8 cellular contexts compared by ENCODE assay signal in the genomic region with DNA sequence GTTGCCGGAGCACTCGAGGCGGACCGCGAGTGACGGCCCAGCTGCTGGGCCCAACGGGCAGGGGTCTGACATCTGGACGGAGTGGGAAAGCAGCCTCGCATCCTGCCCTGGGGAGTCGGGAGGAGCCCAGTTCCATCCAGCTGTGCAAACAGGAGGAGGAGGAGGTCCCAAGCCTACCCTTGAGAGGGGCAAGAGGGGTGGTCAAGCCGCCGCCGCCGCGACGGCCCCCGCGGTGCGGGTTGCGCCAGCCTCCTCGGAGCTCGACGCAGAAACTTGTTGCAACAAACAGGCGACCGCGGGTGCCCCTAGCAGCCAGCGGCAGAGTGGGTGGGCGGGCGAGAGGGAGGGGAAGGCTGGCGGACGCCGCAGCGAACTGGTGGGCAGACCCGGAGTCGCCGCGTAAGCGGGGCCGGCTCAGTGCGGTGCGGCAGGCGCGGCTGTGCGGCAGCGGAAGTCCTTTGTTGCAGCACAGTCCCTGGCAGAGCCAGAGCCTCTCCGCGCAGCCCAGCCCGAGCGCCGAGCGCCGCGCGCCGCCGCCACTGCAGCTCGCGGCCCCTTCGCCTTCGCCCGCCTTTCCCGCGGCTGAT. TPM values are rescaled to one million over a fixed set of nuclear protein-coding genes. Genes with fewer than 3 reads are reported as not detected.
DNase-seq lines count a peak whose midpoint lies in the region; ATAC-seq and TF ChIP-seq lines count a peak whose summit lies in the region.

A gene with protein sequence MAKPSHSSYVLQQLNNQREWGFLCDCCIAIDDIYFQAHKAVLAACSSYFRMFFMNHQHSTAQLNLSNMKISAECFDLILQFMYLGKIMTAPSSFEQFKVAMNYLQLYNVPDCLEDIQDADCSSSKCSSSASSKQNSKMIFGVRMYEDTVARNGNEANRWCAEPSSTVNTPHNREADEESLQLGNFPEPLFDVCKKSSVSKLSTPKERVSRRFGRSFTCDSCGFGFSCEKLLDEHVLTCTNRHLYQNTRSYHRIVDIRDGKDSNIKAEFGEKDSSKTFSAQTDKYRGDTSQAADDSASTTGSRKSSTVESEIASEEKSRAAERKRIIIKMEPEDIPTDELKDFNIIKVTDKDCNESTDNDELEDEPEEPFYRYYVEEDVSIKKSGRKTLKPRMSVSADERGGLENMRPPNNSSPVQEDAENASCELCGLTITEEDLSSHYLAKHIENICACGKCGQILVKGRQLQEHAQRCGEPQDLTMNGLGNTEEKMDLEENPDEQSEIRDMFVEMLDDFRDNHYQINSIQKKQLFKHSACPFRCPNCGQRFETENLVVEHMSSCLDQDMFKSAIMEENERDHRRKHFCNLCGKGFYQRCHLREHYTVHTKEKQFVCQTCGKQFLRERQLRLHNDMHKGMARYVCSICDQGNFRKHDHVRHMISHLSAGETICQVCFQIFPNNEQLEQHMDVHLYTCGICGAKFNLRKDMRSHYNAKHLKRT (plus strand): TSS at position 461 of the 587 bp plus-strand sequence. CDS start 16,735 bp downstream, outside the sequence.

- CTCF ChIA-PET in WTC11 (lab: Charles Lee), result interaction anchor here (0.6 to 1.8 kb wide), 3 partner anchors 18 to 132 kb away, joined by 3 to 6 read pairs (median 3); a partner anchor contains a TSS
- CTCF ChIA-PET in mammary epithelial cell (lab: Charles Lee; ENCODE audit: low non-redundant PET), result interaction anchor here (0.7 kb wide), 1 partner anchor 35 kb away, joined by 3 read pairs; no protein-coding TSS in a partner anchor

- DNase-seq in GM13977 (ENCODE audit: low spot score), result peak; percentile 78
- DNase-seq in NCI-H2227 (lab: John Stamatoyannopoulos, UW; ENCODE audit: unreplicated experiment), result peak; percentile 88
- DNase-seq in WTC11 (ENCODE audit: low spot score), result peak; percentile 87
- peak; percentile 83 for DNase-seq in mammary epithelial cell
- DNase-seq in immature natural killer cell, result peak; percentile 91 to 95 (median 93)
- peak; percentile 83 for DNase-seq in smooth muscle cell (lab: John Stamatoyannopoulos, UW; ENCODE audit: unreplicated experiment)
- DNase-seq in cortex of kidney (lab: John Stamatoyannopoulos, UW), result no peak

- H3K27me3 ChIP-seq in mammary epithelial cell (ENCODE audit: insufficient read depth, low read length) (no peaks in the 10 kb centered on the region), smooth muscle cell (ENCODE audit: low read depth) (no peaks in the 10 kb centered on the region)

- H4K20me1 ChIP-seq in mammary epithelial cell (ENCODE audit: insufficient read depth, low read length), result peaks cover 2% of the 10 kb centered on the region
- peaks cover 42% of the 10 kb centered on the region for H4K20me1 ChIP-seq in smooth muscle cell (ENCODE audit: low read depth)

- no CpG with 5 or more reads among the region's 63 CpGs for WGBS in mammary epithelial cell (ENCODE audit: low coverage, missing lambda C conversion rate)
- under 1% methylated on average over 46 of the region's 63 CpGs for WGBS in smooth muscle cell (ENCODE audit: low lambda C conversion rate)

- H3K4me1 Mint-ChIP-seq in WTC11 (peaks cover 57% of the 10 kb centered on the region), immature natural killer cell (peaks cover 79 to 80% of the 10 kb centered on the region in 2 donors)

- H3K79me2 ChIP-seq in mammary epithelial cell (ENCODE audit: insufficient read depth, low read length) (peaks cover 87% of the 10 kb centered on the region), smooth muscle cell (ENCODE audit: low read depth) (peaks cover 65% of the 10 kb centered on the region)

- H3K27me3 Mint-ChIP-seq in WTC11 (ENCODE audit: low read depth) (no peaks in the 10 kb centered on the region), immature natural killer cell (ENCODE audit: low read depth in 3 of 3) (peaks cover 13 to 30% (median 28%) of the 10 kb centered on the region in 3 donors)

- no peaks in the 10 kb centered on the region for H3K9me3 ChIP-seq in mammary epithelial cell (replicated peaks; ENCODE audit: insufficient read depth, low read length)
- no peaks in the 10 kb centered on the region for H3K9me3 ChIP-seq in smooth muscle cell (replicated peaks; ENCODE audit: low read depth)

- H3K36me3 ChIP-seq in mammary epithelial cell (ENCODE audit: insufficient read depth, low read length), result no peaks in the 10 kb centered on the region
- H3K36me3 ChIP-seq in smooth muscle cell (ENCODE audit: low read depth), result no peaks in the 10 kb centered on the region

- H3K4me1 ChIP-seq in mammary epithelial cell (ENCODE audit: insufficient read depth, low read length) (peaks cover 45% of the 10 kb centered on the region), smooth muscle cell (ENCODE audit: low read depth) (peaks cover 47% of the 10 kb centered on the region)

- peak within 1 kb of the TSS; percentile 74 to 89 (median 84) for H3K4me3 ChIP-seq in mammary epithelial cell (replicated peaks in 1 of 3; ENCODE audit: insufficient read depth in 1 of 3, low read depth in 2 of 3, low read length in 3 of 3)
- H3K4me3 ChIP-seq in smooth muscle cell, result peak within 1 kb of the TSS; percentile 95

- dilution Hi-C loops in mammary epithelial cell (cut with HindIII; ENCODE audit: low sequenced_read_pairs), result loop anchor here (5.0 kb wide), 1 partner anchor 72 kb away; no protein-coding TSS in a partner anchor

- peak within 1 kb of the TSS; percentile 93 for H3K27ac ChIP-seq in mammary epithelial cell (ENCODE audit: insufficient read depth, low read depth, low read length)
- H3K27ac ChIP-seq in smooth muscle cell (ENCODE audit: low read depth), result peak within 1 kb of the TSS; percentile 100

- ATAC-seq in HG02981 (IDR thresholded peaks at IDR 0.05; ENCODE audit: unreplicated experiment), result peak; percentile 18
- ATAC-seq in WTC11, result peak; percentile 53

- BruUV-seq in mammary epithelial cell (replicated peaks; lab: Mats Ljungman, UMichigan), result no TSS peak

- no peaks in the 10 kb centered on the region; the same call in 1 of the 2 replicates for H3K36me3 Mint-ChIP-seq in WTC11
- H3K36me3 Mint-ChIP-seq in immature natural killer cell, result no peaks in the 10 kb centered on the region

- peaks cover 24% of the 10 kb centered on the region for H3F3A ChIP-seq in smooth muscle cell (ENCODE audit: low read depth)

- peak within 1 kb of the TSS; percentile 99 for H3K27ac Mint-ChIP-seq in WTC11
- H3K27ac Mint-ChIP-seq in immature natural killer cell, result peak within 1 kb of the TSS; percentile 98 to 100 (median 100)

- H3K4me2 ChIP-seq in mammary epithelial cell (ENCODE audit: insufficient read depth, low read depth, low read length), result peak within 1 kb of the TSS; percentile 86
- peak within 1 kb of the TSS; percentile 85 for H3K4me2 ChIP-seq in smooth muscle cell

- H3K9me3 Mint-ChIP-seq in WTC11, result no peaks in the 10 kb centered on the region
- H3K9me3 Mint-ChIP-seq in immature natural killer cell, result peaks cover 0 to 3% (median 0%) of the 10 kb centered on the region in 6 donors

- H2AFZ ChIP-seq in mammary epithelial cell (ENCODE audit: low read depth, low read length) (peak within 1 kb of the TSS; percentile 93), smooth muscle cell (ENCODE audit: low read depth) (peak within 1 kb of the TSS; percentile 81)

- H3K4me3 Mint-ChIP-seq in WTC11 (peak within 1 kb of the TSS; percentile 81), immature natural killer cell (peak within 1 kb of the TSS; percentile 92 to 99 (median 96))

- in situ Hi-C loops in GM13977 (cut with MboI; ENCODE audit: low pct_unique_long_range_greater_than_20kb, low sequenced_read_pairs, unreplicated experiment) (no loop called here), mammary epithelial cell (cut with MboI; ENCODE audit: low sequenced_read_pairs in 2 of 2) (loop anchor here in 1 of 2 donors (25.0 kb wide), 1 partner anchor 258 kb away; no protein-coding TSS in a partner anchor)

- TF ChIP-seq CTCF in GM13977 (IDR thresholded peaks at IDR 0.05; ENCODE audit: extremely low read depth, insufficient read depth, missing control alignments), result no peak
- TF ChIP-seq CTCF in WTC11 (IDR thresholded peaks at IDR 0.05), result no peak
- no peak for TF ChIP-seq CTCF in mammary epithelial cell (conservative IDR thresholded peaks at IDR 0.05 in 1 of 2, IDR thresholded peaks at IDR 0.05 in 1 of 2; ENCODE audit: extremely low read depth in 1 of 2, insufficient read depth in 1 of 2, low read depth in 1 of 2, low read length in 2 of 2)
- no peak for TF ChIP-seq CTCF in smooth muscle cell (IDR thresholded peaks at IDR 0.05; ENCODE audit: borderline replicate concordance, insufficient read depth, poor library complexity, severe bottlenecking)

- H3K9ac ChIP-seq in mammary epithelial cell (ENCODE audit: insufficient read depth, low read length) (peak within 1 kb of the TSS; percentile 93), smooth muscle cell (ENCODE audit: low read depth) (peak within 1 kb of the TSS; percentile 99)

- intact Hi-C loops in mammary epithelial cell (cut with micrococcal nuclease), result loop anchor here (5.0 to 10.0 kb wide), 3 partner anchors 117 to 260 kb away; a partner anchor contains a TSS

- POLR2A ChIA-PET in WTC11 (lab: Charles Lee), result interaction anchor here (0.6 to 2.8 kb wide), 18 partner anchors 9 to 463 kb away, joined by 3 to 14 read pairs (median 4); a partner anchor contains a TSS

TF ChIP-seq in WTC11, 78 proteins besides CTCF, POLR2A, EP300 and RAD21 (continues in another document):
- TF ChIP-seq, protein P1, sequence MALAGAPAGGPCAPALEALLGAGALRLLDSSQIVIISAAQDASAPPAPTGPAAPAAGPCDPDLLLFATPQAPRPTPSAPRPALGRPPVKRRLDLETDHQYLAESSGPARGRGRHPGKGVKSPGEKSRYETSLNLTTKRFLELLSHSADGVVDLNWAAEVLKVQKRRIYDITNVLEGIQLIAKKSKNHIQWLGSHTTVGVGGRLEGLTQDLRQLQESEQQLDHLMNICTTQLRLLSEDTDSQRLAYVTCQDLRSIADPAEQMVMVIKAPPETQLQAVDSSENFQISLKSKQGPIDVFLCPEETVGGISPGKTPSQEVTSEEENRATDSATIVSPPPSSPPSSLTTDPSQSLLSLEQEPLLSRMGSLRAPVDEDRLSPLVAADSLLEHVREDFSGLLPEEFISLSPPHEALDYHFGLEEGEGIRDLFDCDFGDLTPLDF (CRISPR knock-in tag; IDR thresholded peaks at IDR 0.05), result no peak
- TF ChIP-seq NR2C2 (CRISPR knock-in tag; IDR thresholded peaks at IDR 0.05) (no peak), PRRX2 (CRISPR knock-in tag; IDR thresholded peaks at IDR 0.05) (no peak), ZNF396 (CRISPR knock-in tag; IDR thresholded peaks at IDR 0.05; ENCODE audit: borderline replicate concordance) (no peak), IRF2 (CRISPR knock-in tag; IDR thresholded peaks at IDR 0.05; ENCODE audit: borderline replicate concordance, low read depth) (no peak)

RNA-seq across cellular contexts. Expression of the gene that starts here (rescaled TPM):
- 24.7 to 32.5 TPM (median 31.7 TPM) in 3 replicates for total RNA-seq in WTC11 (2021)
- total RNA-seq in mammary epithelial cell, result 10 to 100 TPM; 28.8 to 52.2 TPM
- polyA plus RNA-seq in mammary epithelial cell, result 15.7 TPM
- 27.9 TPM for polyA minus RNA-seq in mammary epithelial cell
- polyA plus RNA-seq in immature natural killer cell, result 100 to 1,000 TPM in 1 of 3 donors, 10 to 100 TPM in 2; 53.5 to 123 (median 70.9) TPM
- total RNA-seq in smooth muscle cell, result 82.9 and 106 TPM in 2 replicates
- 39.7 and 41.3 TPM in 2 replicates for polyA plus RNA-seq in smooth muscle cell
